ENCODE assay signal across 1 cellular context in genomic region chr1:154430903-154431302, GRCh38.
A peak's percentile ranks its signal among the peaks of the same experiment; 100 is the strongest.
TF ChIP-seq lines count a peak whose summit lies in the region.

No MANE protein-coding gene starts in this region.

TF ChIP-seq in K562, 482 proteins besides CTCF, POLR2A, EP300 and RAD21 (continued from another document):
- TF ChIP-seq CREM (IDR thresholded peaks at IDR 0.05; ENCODE audit: low read depth): 0 out of 2 replicates have a peak, but pooled peaks have one; percentile 4
- TF ChIP-seq CXXC5 (CRISPR knock-in tag; IDR thresholded peaks at IDR 0.05): 0 out of 2 replicates have a peak, but pooled peaks have one; percentile 11
- TF ChIP-seq, protein P1, sequence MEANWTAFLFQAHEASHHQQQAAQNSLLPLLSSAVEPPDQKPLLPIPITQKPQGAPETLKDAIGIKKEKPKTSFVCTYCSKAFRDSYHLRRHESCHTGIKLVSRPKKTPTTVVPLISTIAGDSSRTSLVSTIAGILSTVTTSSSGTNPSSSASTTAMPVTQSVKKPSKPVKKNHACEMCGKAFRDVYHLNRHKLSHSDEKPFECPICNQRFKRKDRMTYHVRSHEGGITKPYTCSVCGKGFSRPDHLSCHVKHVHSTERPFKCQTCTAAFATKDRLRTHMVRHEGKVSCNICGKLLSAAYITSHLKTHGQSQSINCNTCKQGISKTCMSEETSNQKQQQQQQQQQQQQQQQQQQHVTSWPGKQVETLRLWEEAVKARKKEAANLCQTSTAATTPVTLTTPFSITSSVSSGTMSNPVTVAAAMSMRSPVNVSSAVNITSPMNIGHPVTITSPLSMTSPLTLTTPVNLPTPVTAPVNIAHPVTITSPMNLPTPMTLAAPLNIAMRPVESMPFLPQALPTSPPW (CRISPR knock-in tag; IDR thresholded peaks at IDR 0.05): peak; percentile 43; the same call in 1 of the 2 replicates
- TF ChIP-seq KLF10 (CRISPR knock-in tag; IDR thresholded peaks at IDR 0.05): no peak
- TF ChIP-seq POLR2AphosphoS2 (IDR thresholded peaks at IDR 0.05; ENCODE audit: low read length): no peak
- TF ChIP-seq, protein P2, sequence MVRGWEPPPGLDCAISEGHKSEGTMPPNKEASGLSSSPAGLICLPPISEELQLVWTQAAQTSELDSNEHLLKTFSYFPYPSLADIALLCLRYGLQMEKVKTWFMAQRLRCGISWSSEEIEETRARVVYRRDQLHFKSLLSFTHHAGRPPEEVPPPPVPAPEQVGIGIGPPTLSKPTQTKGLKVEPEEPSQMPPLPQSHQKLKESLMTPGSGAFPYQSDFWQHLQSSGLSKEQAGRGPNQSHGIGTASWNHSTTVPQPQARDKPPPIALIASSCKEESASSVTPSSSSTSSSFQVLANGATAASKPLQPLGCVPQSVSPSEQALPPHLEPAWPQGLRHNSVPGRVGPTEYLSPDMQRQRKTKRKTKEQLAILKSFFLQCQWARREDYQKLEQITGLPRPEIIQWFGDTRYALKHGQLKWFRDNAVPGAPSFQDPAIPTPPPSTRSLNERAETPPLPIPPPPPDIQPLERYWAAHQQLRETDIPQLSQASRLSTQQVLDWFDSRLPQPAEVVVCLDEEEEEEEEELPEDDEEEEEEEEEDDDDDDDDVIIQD (CRISPR knock-in tag; IDR thresholded peaks at IDR 0.05): no peak
- no peak for TF ChIP-seq NR3C1 (CRISPR knock-in tag; IDR thresholded peaks at IDR 0.05)
- TF ChIP-seq NELFE (IDR thresholded peaks at IDR 0.05; ENCODE audit: insufficient read depth, insufficient read length): no peak
- TF ChIP-seq CBFA2T3 (IDR thresholded peaks at IDR 0.05): 0 out of 2 replicates have a peak, but pooled peaks have one; percentile 9
- no peak for TF ChIP-seq YBX1 (IDR thresholded peaks at IDR 0.05)
- TF ChIP-seq ZNF140 (CRISPR knock-in tag; IDR thresholded peaks at IDR 0.05): no peak
- TF ChIP-seq LCOR (CRISPR knock-in tag; IDR thresholded peaks at IDR 0.05): no peak
- 0 out of 4 replicates have a peak, but pooled peaks of 1 of the 2 experiments have one; percentile 8 for TF ChIP-seq KDM1A (IDR thresholded peaks at IDR 0.05)
- no peak for TF ChIP-seq CHD4 (IDR thresholded peaks at IDR 0.05; ENCODE audit: insufficient read depth, insufficient replicate concordance, low read depth, low read length, poor library complexity, severe bottlenecking)
